In genomic region chr4:15186149-15186548, GRCh38 we compare ENCODE assay signal across 26 cellular contexts.
DNase-seq lines count a peak whose midpoint lies in the region; ATAC-seq, FAIRE-seq and TF ChIP-seq lines count a peak whose summit lies in the region.
"Had no signal": no experiment of that assay in that cellular context is flagged by ENCODE, and none has a peak within 500 bp of the region (broad histone marks: within the 10 kb centered on the region; RNA-seq: fewer than 3 reads in every experiment).

No MANE protein-coding gene starts in this region.

- no peak overlapping the region for H2AFZ ChIP-seq in astrocyte (ENCODE audit: low read depth, low read length)

- peak; percentile 5 for FAIRE-seq in astrocyte (lab: Jason Lieb, UNC)

- H3K4me3 ChIP-seq in left ventricle myocardium inferior (no peak overlapping the region), astrocyte (ENCODE audit: insufficient read depth, low read depth, low read length) (no peak overlapping the region), gastroesophageal sphincter (no peak overlapping the region)
- H3K4me3 ChIP-seq: SK-N-MC, upper lobe of left lung had no signal

- H3K27ac Mint-ChIP-seq in astrocyte (ENCODE audit: unreplicated experiment) (peak overlapping the region; percentile 82), type B pancreatic cell (no peak overlapping the region)
- H3K27ac Mint-ChIP-seq: activated naive CD4-positive, alpha-beta T cell treated with anti-CD3 and anti-CD28 coated beads, Interleukin-2, amount 10 ng/mL, durations not matched to agents 7 days and 5 days; CD4-positive, CD25-positive, alpha-beta regulatory T cell; naive thymus-derived CD8-positive, alpha-beta T cell had no signal

- H3K27me3 Mint-ChIP-seq in astrocyte (ENCODE audit: low read depth, unreplicated experiment) (no peaks in the 10 kb centered on the region), type B pancreatic cell (peaks cover 11% of the 10 kb centered on the region)

- peaks cover 34% of the 10 kb centered on the region for H3K4me1 Mint-ChIP-seq in astrocyte (ENCODE audit: low read depth, unreplicated experiment)
- H3K4me1 Mint-ChIP-seq in type B pancreatic cell (ENCODE audit: unreplicated experiment), result no peaks in the 10 kb centered on the region

- TF ChIP-seq CTCF in left ventricle myocardium inferior (IDR thresholded peaks at IDR 0.05; ENCODE audit: borderline replicate concordance), result no peak
- no peak for TF ChIP-seq CTCF in astrocyte (IDR thresholded peaks at IDR 0.05; ENCODE audit: insufficient read depth, low read depth, low read length)
- no peak for TF ChIP-seq CTCF in type B pancreatic cell (conservative IDR thresholded peaks at IDR 0.05)
- TF ChIP-seq CTCF in gastroesophageal sphincter (IDR thresholded peaks at IDR 0.05), result no peak

- H3K27me3 ChIP-seq in left ventricle myocardium inferior (ENCODE audit: low read depth), result no peaks in the 10 kb centered on the region
- no peaks in the 10 kb centered on the region for H3K27me3 ChIP-seq in astrocyte (ENCODE audit: insufficient read depth, low read length)
- H3K27me3 ChIP-seq in gastroesophageal sphincter, result no peaks in the 10 kb centered on the region
- H3K27me3 ChIP-seq: upper lobe of left lung had no signal

- peak; percentile 63 for ATAC-seq in Right ventricle myocardium superior (ENCODE audit: poor library complexity)
- no peak for ATAC-seq in HG03460 (IDR thresholded peaks at IDR 0.05; ENCODE audit: unreplicated experiment)
- no peak for ATAC-seq in gastroesophageal sphincter
- ATAC-seq: activated T-cell treated with anti-CD3 and anti-CD28 coated beads, Interleukin-2, amount 50 U/mL, for 72 hours; naive thymus-derived CD8-positive, alpha-beta T cell had no signal

- H3K27ac ChIP-seq in left ventricle myocardium inferior (replicated peaks), result no peak overlapping the region
- peak overlapping the region; percentile 66 for H3K27ac ChIP-seq in astrocyte (ENCODE audit: low read depth, low read length)
- H3K27ac ChIP-seq in gastroesophageal sphincter, result no peak overlapping the region
- H3K27ac ChIP-seq: SK-N-MC, upper lobe of left lung had no signal

- H3K9me3 Mint-ChIP-seq in astrocyte (ENCODE audit: unreplicated experiment) (no peaks in the 10 kb centered on the region), type B pancreatic cell (no peaks in the 10 kb centered on the region)
- H3K9me3 Mint-ChIP-seq: activated naive CD4-positive, alpha-beta T cell treated with anti-CD3 and anti-CD28 coated beads, Interleukin-2, amount 10 ng/mL, durations not matched to agents 7 days and 5 days; activated T-cell treated with anti-CD3 and anti-CD28 coated beads, Interleukin-2, amount 50 U/mL, for 72 hours; naive thymus-derived CD8-positive, alpha-beta T cell had no signal

- H3K36me3 ChIP-seq in left ventricle myocardium inferior (no peaks in the 10 kb centered on the region), astrocyte (ENCODE audit: insufficient read depth, low read length) (no peaks in the 10 kb centered on the region), gastroesophageal sphincter (no peaks in the 10 kb centered on the region)
- H3K36me3 ChIP-seq: upper lobe of left lung had no signal

- intact Hi-C loops in Right ventricle myocardium superior (cut with DNase I), result no loop called here
- intact Hi-C loops in left ventricle myocardium inferior (cut with micrococcal nuclease), result no loop called here

- H3K36me3 Mint-ChIP-seq in astrocyte (ENCODE audit: low read depth, unreplicated experiment), result no peaks in the 10 kb centered on the region
- no peaks in the 10 kb centered on the region for H3K36me3 Mint-ChIP-seq in type B pancreatic cell
- H3K36me3 Mint-ChIP-seq: activated naive CD4-positive, alpha-beta T cell treated with anti-CD3 and anti-CD28 coated beads, Interleukin-2, amount 10 ng/mL, durations not matched to agents 7 days and 5 days; CD4-positive, CD25-positive, alpha-beta regulatory T cell; naive thymus-derived CD8-positive, alpha-beta T cell had no signal

- H3K4me1 ChIP-seq in left ventricle myocardium inferior, result peaks cover 12% of the 10 kb centered on the region
- H3K4me1 ChIP-seq in astrocyte (ENCODE audit: insufficient read depth, low read length), result peaks cover 17% of the 10 kb centered on the region
- H3K4me1 ChIP-seq in gastroesophageal sphincter, result no peaks in the 10 kb centered on the region
- H3K4me1 ChIP-seq: upper lobe of left lung had no signal

- peak overlapping the region; percentile 64 for H3K9ac ChIP-seq in astrocyte (ENCODE audit: low read length)

- no peaks in the 10 kb centered on the region for H3K9me3 ChIP-seq in left ventricle myocardium inferior (replicated peaks)
- H3K9me3 ChIP-seq in astrocyte (ENCODE audit: insufficient read depth, low read depth, low read length), result no peaks in the 10 kb centered on the region
- H3K9me3 ChIP-seq in gastroesophageal sphincter, result no peaks in the 10 kb centered on the region
- H3K9me3 ChIP-seq: upper lobe of left lung had no signal

- no peak for TF ChIP-seq POLR2A in gastroesophageal sphincter (IDR thresholded peaks at IDR 0.05)

- no peak for TF ChIP-seq EP300 in gastroesophageal sphincter (IDR thresholded peaks at IDR 0.05)

- H3K79me2 ChIP-seq in astrocyte (ENCODE audit: insufficient read depth, low read length), result no peaks in the 10 kb centered on the region

- H3K4me2 ChIP-seq in astrocyte (ENCODE audit: low read length), result peak overlapping the region; percentile 36

- H4K20me1 ChIP-seq in astrocyte (ENCODE audit: insufficient read depth, low read length), result no peaks in the 10 kb centered on the region

- WGBS in gastroesophageal sphincter (ENCODE audit: low coverage in 1 of 2), 2 donors, result 52 to 69% methylated on average over 5 of the region's 5 CpGs

- no peak for DNase-seq in Right ventricle myocardium superior
- no peak for DNase-seq in left ventricle myocardium inferior
- peak; percentile 66 for DNase-seq in astrocyte (ENCODE audit: low read depth)
- peak; percentile 89 for DNase-seq in kidney glomerular epithelial cell (lab: John Stamatoyannopoulos, UW)
- DNase-seq in activated naive CD4-positive, alpha-beta T cell treated with anti-CD3 and anti-CD28 coated beads, Interleukin-2, amount 50 U/mL, for 16 hours, result no peak
- no peak for DNase-seq in type B pancreatic cell (ENCODE audit: extremely low spot score, unreplicated experiment)
- DNase-seq: activated CD4-positive, alpha-beta T cell treated with anti-CD3 and anti-CD28 coated beads for 4 hours; activated naive CD4-positive, alpha-beta T cell treated with anti-CD3 and anti-CD28 coated beads, Interleukin-2, amount 10 ng/mL, durations not matched to agents 7 days and 5 days; activated T-cell treated with anti-CD3 and anti-CD28 coated beads, Interleukin-2, amount 50 U/mL, for 72 hours; anterior cingulate cortex; CD4-positive, CD25-positive, alpha-beta regulatory T cell; effector CD8-positive, alpha-beta T cell; glutamatergic neuron; KG1; left cardiac atrium; naive thymus-derived CD8-positive, alpha-beta T cell; NCI-H187 treated with DMSO at 0.1 percent for 48 hours; NCI-H524; right cardiac atrium; stimulated activated CD4-positive, alpha-beta T cell treated with anti-CD3 and anti-CD28 coated beads, Interleukin-15, amount 100 ng/mL, for 24 hours; stimulated activated CD8-positive, alpha-beta memory T cell treated with anti-CD3 and anti-CD28 coated beads, Interleukin-4, amount 100 ng/mL, for 48 hours; T-helper 2 cell; upper lobe of left lung had no signal

- no peak overlapping the region for H3K4me3 Mint-ChIP-seq in astrocyte (ENCODE audit: unreplicated experiment)
- no peak overlapping the region for H3K4me3 Mint-ChIP-seq in type B pancreatic cell
- H3K4me3 Mint-ChIP-seq: activated naive CD4-positive, alpha-beta T cell treated with anti-CD3 and anti-CD28 coated beads, Interleukin-2, amount 10 ng/mL, durations not matched to agents 7 days and 5 days; activated T-cell treated with anti-CD3 and anti-CD28 coated beads, Interleukin-2, amount 50 U/mL, for 72 hours; CD4-positive, CD25-positive, alpha-beta regulatory T cell; naive thymus-derived CD8-positive, alpha-beta T cell had no signal

Comparison
In these comparisons a context has a peak if more than half of its experiments do, and no peak if none do; other contexts are left out.
1. DNase-seq: peak in astrocyte (single experiment) and kidney glomerular epithelial cell (single experiment); none in Right ventricle myocardium superior (single experiment), left ventricle myocardium inferior (single experiment), activated naive CD4-positive, alpha-beta T cell treated with anti-CD3 and anti-CD28 coated beads, Interleukin-2, amount 50 U/mL, for 16 hours (single experiment) and type B pancreatic cell (single experiment).